In the genomic region with DNA sequence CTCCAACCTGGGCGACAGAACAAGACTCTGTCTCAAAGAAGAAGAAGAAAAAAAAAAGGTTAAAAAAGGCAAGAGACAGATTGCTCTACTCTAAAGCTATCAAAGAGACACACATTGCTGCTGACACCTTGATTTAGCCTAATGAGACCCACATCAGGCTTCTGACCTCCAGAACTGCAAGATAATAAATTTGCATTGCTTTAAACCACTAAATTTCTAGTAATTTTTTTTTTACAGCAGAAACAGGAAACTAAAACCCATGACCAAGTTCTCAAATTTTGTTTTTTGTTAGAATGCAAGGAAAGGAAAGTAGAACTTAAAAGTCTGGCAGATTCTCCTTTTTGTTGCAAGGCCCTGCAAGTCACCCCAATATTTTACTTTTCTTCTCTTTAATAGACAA, we compare ENCODE assay signal across 19 cellular contexts. TPM values are rescaled to one million over a fixed set of nuclear protein-coding genes. Genes with fewer than 3 reads are reported as not detected.
DNase-seq lines count a peak whose midpoint lies in the region; ATAC-seq, FAIRE-seq and TF ChIP-seq lines count a peak whose summit lies in the region.
"Had no signal": no experiment of that assay in that cellular context is flagged by ENCODE, and none has a peak within 500 bp of the region (broad histone marks: within the 10 kb centered on the region; RNA-seq: fewer than 3 reads in every experiment).

No MANE protein-coding gene starts in this region.

- no peak for DNase-seq in activated T-cell treated with anti-CD3 and anti-CD28 coated beads, Interleukin-2, amount 50 U/mL, for 72 hours
- DNase-seq in activated T-cell treated with anti-CD3 and anti-CD28 coated beads for 4 hours (no peak), GM13977 (ENCODE audit: low spot score) (no peak), HTR-8/SVneo (ENCODE audit: insufficient read length, low spot score) (no peak)
- DNase-seq in activated naive CD8-positive, alpha-beta T cell treated with anti-CD3 and anti-CD28 coated beads, Interleukin-2, amount 50 U/mL, for 24 hours, result no peak
- DNase-seq: activated CD4-positive, alpha-beta T cell treated with anti-CD3 and anti-CD28 coated beads for 48 hours; activated effector memory CD4-positive, alpha-beta T cell treated with anti-CD3 and anti-CD28 coated beads, Interleukin-2, amount 50 U/mL, for 16 hours; HFFc6; kidney; NCI-H1105 treated with DMSO at 0.1 percent for 48 hours; NK-92 treated with Interleukin-12 subunit alpha and Interleukin-12 subunit beta, amount 100 ng/mL, for 24 hours; Right ventricle myocardium superior; stimulated activated naive CD4-positive, alpha-beta T cell treated with Interleukin-2 at 50 U/mL for 16 hours had no signal

- no peaks in the 10 kb centered on the region for H3K36me3 ChIP-seq in KOPT-K1 (ENCODE audit: insufficient read depth, low read length)

- peaks cover 0 to 3% of the 10 kb centered on the region in 2 donors for H3K36me3 Mint-ChIP-seq in activated T-cell treated with anti-CD3 and anti-CD28 coated beads, Interleukin-2, amount 50 U/mL, for 72 hours (ENCODE audit: insufficient read depth in 2 of 2)
- H3K36me3 Mint-ChIP-seq in activated naive CD8-positive, alpha-beta T cell treated with anti-CD3 and anti-CD28 coated beads, Interleukin-2, amount 50 U/mL, for 24 hours (ENCODE audit: low read depth), result peaks cover 2% of the 10 kb centered on the region
- no peaks in the 10 kb centered on the region for H3K36me3 Mint-ChIP-seq in stimulated activated memory B cell treated with anti-CD40 and anti-IgM and Interleukin-4, amounts not matched to agents 10 μg/mL and 1 μg/mL and 100 μg/mL, for 72 hours
- H3K36me3 Mint-ChIP-seq: brain had no signal

- no peak overlapping the region for H3K27ac Mint-ChIP-seq in activated T-cell treated with anti-CD3 and anti-CD28 coated beads, Interleukin-2, amount 50 U/mL, for 72 hours
- peak overlapping the region; percentile 76 for H3K27ac Mint-ChIP-seq in activated naive CD8-positive, alpha-beta T cell treated with anti-CD3 and anti-CD28 coated beads, Interleukin-2, amount 50 U/mL, for 24 hours
- no peak overlapping the region for H3K27ac Mint-ChIP-seq in stimulated activated memory B cell treated with anti-CD40 and anti-IgM and Interleukin-4, amounts not matched to agents 10 μg/mL and 1 μg/mL and 100 μg/mL, for 72 hours
- H3K27ac Mint-ChIP-seq: brain, HFFc6 had no signal

- TF ChIP-seq CTCF in GM13977 (IDR thresholded peaks at IDR 0.05; ENCODE audit: extremely low read depth, insufficient read depth, missing control alignments), result no peak

- no peak for FAIRE-seq in HTR-8/SVneo (lab: Jason Lieb, UNC)
- FAIRE-seq: D721Med, kidney had no signal

- H3K4me3 Mint-ChIP-seq in activated T-cell treated with anti-CD3 and anti-CD28 coated beads, Interleukin-2, amount 50 U/mL, for 72 hours, result peak overlapping the region; percentile 13 to 62
- peak overlapping the region; percentile 28 for H3K4me3 Mint-ChIP-seq in activated naive CD8-positive, alpha-beta T cell treated with anti-CD3 and anti-CD28 coated beads, Interleukin-2, amount 50 U/mL, for 24 hours
- H3K4me3 Mint-ChIP-seq in stimulated activated memory B cell treated with anti-CD40 and anti-IgM and Interleukin-4, amounts not matched to agents 10 μg/mL and 1 μg/mL and 100 μg/mL, for 72 hours, result no peak overlapping the region
- H3K4me3 Mint-ChIP-seq: brain, HFFc6 had no signal

- no peaks in the 10 kb centered on the region for H3K9me3 ChIP-seq in KOPT-K1 (ENCODE audit: insufficient read depth, low read length, poor library complexity, severe bottlenecking)

- H3K9me3 Mint-ChIP-seq in activated T-cell treated with anti-CD3 and anti-CD28 coated beads, Interleukin-2, amount 50 U/mL, for 72 hours, result peaks cover 0 to 2% of the 10 kb centered on the region in 2 donors
- H3K9me3 Mint-ChIP-seq in activated naive CD8-positive, alpha-beta T cell treated with anti-CD3 and anti-CD28 coated beads, Interleukin-2, amount 50 U/mL, for 24 hours, result no peaks in the 10 kb centered on the region
- H3K9me3 Mint-ChIP-seq in stimulated activated memory B cell treated with anti-CD40 and anti-IgM and Interleukin-4, amounts not matched to agents 10 μg/mL and 1 μg/mL and 100 μg/mL, for 72 hours, result peaks cover 2% of the 10 kb centered on the region
- H3K9me3 Mint-ChIP-seq: HFFc6 had no signal

- H3K27ac ChIP-seq in KOPT-K1 (ENCODE audit: low read depth, low read length, poor library complexity, severe bottlenecking), result peak overlapping the region; percentile 33
- H3K27ac ChIP-seq: parathyroid adenoma had no signal

- H3K4me1 Mint-ChIP-seq in activated T-cell treated with anti-CD3 and anti-CD28 coated beads, Interleukin-2, amount 50 U/mL, for 72 hours (ENCODE audit: low read depth), result peaks cover 58% of the 10 kb centered on the region
- H3K4me1 Mint-ChIP-seq in activated naive CD8-positive, alpha-beta T cell treated with anti-CD3 and anti-CD28 coated beads, Interleukin-2, amount 50 U/mL, for 24 hours, result peaks cover 71% of the 10 kb centered on the region
- peaks cover 38% of the 10 kb centered on the region for H3K4me1 Mint-ChIP-seq in stimulated activated memory B cell treated with anti-CD40 and anti-IgM and Interleukin-4, amounts not matched to agents 10 μg/mL and 1 μg/mL and 100 μg/mL, for 72 hours
- H3K4me1 Mint-ChIP-seq: brain had no signal

- in situ Hi-C loops in GM13977 (cut with MboI; ENCODE audit: low pct_unique_long_range_greater_than_20kb, low sequenced_read_pairs, unreplicated experiment), result no loop called here

- no peak for ATAC-seq in activated T-cell treated with anti-CD3 and anti-CD28 coated beads, Interleukin-2, amount 50 U/mL, for 72 hours (replicated peaks in 1 of 2)
- no peak for ATAC-seq in activated naive CD8-positive, alpha-beta T cell treated with anti-CD3 and anti-CD28 coated beads, Interleukin-2, amount 50 U/mL, for 24 hours
- peak; percentile 57 for ATAC-seq in stimulated activated memory B cell treated with anti-CD40 and anti-IgM and Interleukin-4, amounts not matched to agents 10 μg/mL and 1 μg/mL and 100 μg/mL, for 72 hours
- ATAC-seq in GM18868 (IDR thresholded peaks at IDR 0.05; ENCODE audit: unreplicated experiment), result no peak

- no peaks in the 10 kb centered on the region for H3K27me3 Mint-ChIP-seq in activated T-cell treated with anti-CD3 and anti-CD28 coated beads, Interleukin-2, amount 50 U/mL, for 72 hours (ENCODE audit: low read depth)
- no peaks in the 10 kb centered on the region for H3K27me3 Mint-ChIP-seq in activated naive CD8-positive, alpha-beta T cell treated with anti-CD3 and anti-CD28 coated beads, Interleukin-2, amount 50 U/mL, for 24 hours
- H3K27me3 Mint-ChIP-seq in stimulated activated memory B cell treated with anti-CD40 and anti-IgM and Interleukin-4, amounts not matched to agents 10 μg/mL and 1 μg/mL and 100 μg/mL, for 72 hours, result no peaks in the 10 kb centered on the region
- H3K27me3 Mint-ChIP-seq: brain had no signal

RNA-seq across cellular contexts. Expression of gene MED4, which starts 56.4 kb away (rescaled TPM):
- 10 to 100 TPM; 49.5 to 59.7 TPM for total RNA-seq in activated T-cell treated with anti-CD3 and anti-CD28 coated beads, Interleukin-2, amount 50 U/mL, for 72 hours
